ENCODE assay signal across 10 cellular contexts in genomic region chr20:39829713-39830112, GRCh38.
DNase-seq lines count a peak whose midpoint lies in the region; ATAC-seq, FAIRE-seq and TF ChIP-seq lines count a peak whose summit lies in the region.
"Had no signal": no experiment of that assay in that cellular context is flagged by ENCODE, and none has a peak within 500 bp of the region (broad histone marks: within the 10 kb centered on the region; RNA-seq: fewer than 3 reads in every experiment).

No MANE protein-coding gene starts in this region.

- no peaks in the 10 kb centered on the region for H3K27me3 ChIP-seq in Peyer's patch
- H3K27me3 ChIP-seq in pancreas = no peaks in the 10 kb centered on the region

- ATAC-seq in GM19324 (IDR thresholded peaks at IDR 0.05; ENCODE audit: low FRiP score, unreplicated experiment) (peak; percentile 51), HG02885 (IDR thresholded peaks at IDR 0.05; ENCODE audit: poor library complexity, unreplicated experiment) (peak; percentile 85), pancreas (no peak)

- 42 to 55% methylated on average over 3 of the region's 3 CpGs for WGBS in pancreas, 2 donors

- H3K4me1 ChIP-seq in Peyer's patch (peaks cover 0 to 4% (median 0%) of the 10 kb centered on the region in 4 donors), pancreas (no peaks in the 10 kb centered on the region)

- H3K9me3 ChIP-seq in Peyer's patch (no peaks in the 10 kb centered on the region), pancreas (no peaks in the 10 kb centered on the region)

- DNase-seq in CD1c-positive myeloid dendritic cell (ENCODE audit: extremely low spot score) (peak; percentile 5), Peyer's patch (peak in 2 of 3 donors; percentile 28 to 47), Kasumi-1 (lab: John Stamatoyannopoulos, UW) (no peak), SIG-M5 treated with dmso at 0.1 percent for 504 hours (lab: John Stamatoyannopoulos, UW; ENCODE audit: unreplicated experiment) (no peak), pancreas (no peak), islet precursor cell (no peak)
- DNase-seq: cerebellar nuclear complex, HFFc6 had no signal

- no peak for TF ChIP-seq POLR2A in Peyer's patch (IDR thresholded peaks at IDR 0.05)

- H3K36me3 ChIP-seq in Peyer's patch (no peaks in the 10 kb centered on the region), pancreas (no peaks in the 10 kb centered on the region)

- H3K4me3 ChIP-seq in Peyer's patch (no peak overlapping the region), pancreas (no peak overlapping the region)

- TF ChIP-seq CTCF in Peyer's patch (IDR thresholded peaks at IDR 0.05) = no peak
- no peak for TF ChIP-seq CTCF in pancreas (IDR thresholded peaks at IDR 0.05)

- peak overlapping the region in 1 of 4 donors; percentile 26 for H3K27ac ChIP-seq in Peyer's patch
- H3K27ac ChIP-seq in pancreas = no peak overlapping the region

- no peak for FAIRE-seq in pancreas (lab: Jason Lieb, UNC)

- intact Hi-C loops in pancreas (cut with DNase I) = no loop called here

Comparison
In these comparisons a context has a peak if more than half of its experiments do, and no peak if none do; other contexts are left out.
1. DNase-seq: peak in CD1c-positive myeloid dendritic cell (single experiment) and Peyer's patch (2 of 3); none in Kasumi-1 (0 of 2), SIG-M5 treated with dmso at 0.1 percent for 504 hours (single experiment), pancreas (0 of 6) and islet precursor cell (single experiment).
2. ATAC-seq: peak in GM19324 (single experiment) and HG02885 (single experiment); none in pancreas (0 of 4).